In genomic region chr4:138238521-138239292, GRCh38 we compare ENCODE assay signal across 15 cellular contexts. TPM values are rescaled to one million over a fixed set of nuclear protein-coding genes. Genes with fewer than 3 reads are reported as not detected.
DNase-seq lines count a peak whose midpoint lies in the region; ATAC-seq and TF ChIP-seq lines count a peak whose summit lies in the region.
"Had no signal": no experiment of that assay in that cellular context is flagged by ENCODE, and none has a peak within 500 bp of the region (broad histone marks: within the 10 kb centered on the region; RNA-seq: fewer than 3 reads in every experiment).

No MANE protein-coding gene starts in this region.

- in situ Hi-C loops in gastrocnemius medialis (cut with MboI; ENCODE audit: low sequenced_read_pairs in 4 of 4), result no loop called here

- ATAC-seq in gastrocnemius medialis, result no peak
- no peak for ATAC-seq in HG03342 (IDR thresholded peaks at IDR 0.05; ENCODE audit: unreplicated experiment)
- ATAC-seq: pancreas had no signal

- H3K9me2 ChIP-seq in hepatocyte (replicated peaks; ENCODE audit: insufficient read depth), result no peaks in the 10 kb centered on the region

- DNase-seq in HFF-Myc (ENCODE audit: extremely low read depth, low read depth), result no peak
- DNase-seq in hepatocyte (ENCODE audit: low spot score), result no peak
- DNase-seq in lower leg skin (ENCODE audit: low spot score in 2 of 2), result no peak
- DNase-seq in gastrocnemius medialis, result no peak
- DNase-seq in inferior parietal cortex (ENCODE audit: extremely low spot score), result no peak
- DNase-seq: activated naive CD4-positive, alpha-beta T cell treated with Interleukin-2 at 50 U/mL for 16 hours; KG1; midbrain; NCI-H187 treated with DMSO at 0.1 percent for 48 hours; SHP77; upper lobe of left lung had no signal

- TF ChIP-seq POLR2A in lower leg skin (IDR thresholded peaks at IDR 0.05) (no peak), gastrocnemius medialis (IDR thresholded peaks at IDR 0.05) (no peak)

- H2AFZ ChIP-seq in ACC112 (ENCODE audit: low read length, unreplicated experiment) (no peak overlapping the region), hepatocyte (no peak overlapping the region)

- H3K79me2 ChIP-seq in ACC112 (ENCODE audit: control insufficient read depth, insufficient read depth, low read length, unreplicated experiment) (peaks cover 45% of the 10 kb centered on the region), hepatocyte (peaks cover 29% of the 10 kb centered on the region)

- H3K27me3 ChIP-seq in ACC112 (ENCODE audit: insufficient read depth, low read length) (no peaks in the 10 kb centered on the region), hepatocyte (no peaks in the 10 kb centered on the region), gastrocnemius medialis (no peaks in the 10 kb centered on the region)
- H3K27me3 ChIP-seq: pancreas, upper lobe of left lung had no signal

- peak overlapping the region; percentile 20 for H3K27ac ChIP-seq in ACC112 (ENCODE audit: low read depth, low read length)
- no peak overlapping the region for H3K27ac ChIP-seq in hepatocyte
- H3K27ac ChIP-seq in gastrocnemius medialis, result no peak overlapping the region
- H3K27ac ChIP-seq: pancreas, upper lobe of left lung had no signal

- peak overlapping the region; percentile 79 for H3K4me2 ChIP-seq in hepatocyte

- no peaks in the 10 kb centered on the region for H3K9me3 ChIP-seq in hepatocyte (ENCODE audit: low read depth)
- H3K9me3 ChIP-seq in gastrocnemius medialis, result no peaks in the 10 kb centered on the region
- H3K9me3 ChIP-seq: pancreas, upper lobe of left lung had no signal

- peak overlapping the region; percentile 86 for H3K4me3 ChIP-seq in ACC112 (ENCODE audit: low read depth, low read length)
- peak overlapping the region; percentile 61 for H3K4me3 ChIP-seq in HFF-Myc (replicated peaks; ENCODE audit: low read depth, low read length)
- peak overlapping the region; percentile 65 for H3K4me3 ChIP-seq in WI38 (ENCODE audit: low read depth, low read length)
- no peak overlapping the region for H3K4me3 ChIP-seq in hepatocyte
- no peak overlapping the region for H3K4me3 ChIP-seq in lower leg skin (ENCODE audit: low read depth, poor library complexity, severe bottlenecking)
- no peak overlapping the region for H3K4me3 ChIP-seq in gastrocnemius medialis
- H3K4me3 ChIP-seq: pancreas, upper lobe of left lung had no signal

- 98% methylated on average over 4 of the region's 4 CpGs for WGBS in hepatocyte (ENCODE audit: low lambda C conversion rate, missing lambda C conversion rate)
- 82 to 95% methylated on average over 4 of the region's 4 CpGs for WGBS in lower leg skin, 2 donors

- H3K4me1 ChIP-seq in ACC112 (ENCODE audit: control insufficient read depth, insufficient read depth, low read length, unreplicated experiment) (peaks cover 33% of the 10 kb centered on the region), hepatocyte (ENCODE audit: insufficient read depth) (peaks cover 9% of the 10 kb centered on the region), gastrocnemius medialis (peaks cover 0 to 3% of the 10 kb centered on the region in 2 donors)

- peaks cover 3% of the 10 kb centered on the region; the same call in 1 of the 2 replicates for H3K36me3 ChIP-seq in ACC112 (ENCODE audit: insufficient read depth, low read length)
- H3K36me3 ChIP-seq in hepatocyte (replicated peaks; ENCODE audit: insufficient read depth, low read depth), result no peaks in the 10 kb centered on the region
- no peaks in the 10 kb centered on the region for H3K36me3 ChIP-seq in gastrocnemius medialis
- H3K36me3 ChIP-seq: pancreas, upper lobe of left lung had no signal

- intact Hi-C loops in lower leg skin (cut with DNase I; ENCODE audit: low total_unique reads), result no loop called here
- intact Hi-C loops in gastrocnemius medialis (cut with DNase I; ENCODE audit: low total_unique reads), result no loop called here

- no peaks in the 10 kb centered on the region for H4K20me1 ChIP-seq in hepatocyte (ENCODE audit: insufficient read depth, poor library complexity, severe bottlenecking)

- TF ChIP-seq CTCF in HFF-Myc (IDR thresholded peaks at IDR 0.05; ENCODE audit: low read depth, low read length, missing control alignments), result no peak
- no peak for TF ChIP-seq CTCF in WI38 (IDR thresholded peaks at IDR 0.05; ENCODE audit: low read depth, low read length)
- TF ChIP-seq CTCF in hepatocyte (IDR thresholded peaks at IDR 0.05; ENCODE audit: poor library complexity), result no peak
- no peak for TF ChIP-seq CTCF in lower leg skin (IDR thresholded peaks at IDR 0.05)
- no peak for TF ChIP-seq CTCF in gastrocnemius medialis (IDR thresholded peaks at IDR 0.05 in 4 of 5, conservative IDR thresholded peaks at IDR 0.05 in 1 of 5)

RNA-seq across cellular contexts. Expression of gene SLC7A11, which starts 3.4 kb away (rescaled TPM):
- total RNA-seq in hepatocyte, result 24.3 and 26.1 TPM in 2 replicates
- polyA plus RNA-seq in hepatocyte, result 5.1 and 5.3 TPM in 2 replicates
- total RNA-seq in lower leg skin, result 1 to 10 TPM in 1 of 4 donors, under 1 TPM in 3; 0.61 to 1.2 (median 0.73) TPM
- total RNA-seq in gastrocnemius medialis, result under 1 TPM in 2 of 4 donors, not detected in 2; 0.10 to 0.11 TPM

Comparison
In these comparisons a context has a peak if more than half of its experiments do, and no peak if none do; other contexts are left out.
1. H3K4me3 ChIP-seq: peak in ACC112 (single experiment), HFF-Myc (single experiment) and WI38 (single experiment); none in hepatocyte (single experiment), lower leg skin (single experiment) and gastrocnemius medialis (0 of 4).
2. RNA of gene SLC7A11, which starts 3.4 kb away (total RNA-seq): 24.3 to 26.1 TPM in hepatocyte; 0.61 to 1.2 TPM in lower leg skin and 0.10 to 0.11 TPM in gastrocnemius medialis; every median in the first group is over 10 times any median in the second.